In genomic region chr1:183195146-183195571, GRCh38 we compare ENCODE assay signal across 8 cellular contexts. TPM values are rescaled to one million over a fixed set of nuclear protein-coding genes. Genes with fewer than 3 reads are reported as not detected.
DNase-seq lines count a peak whose midpoint lies in the region; ATAC-seq and TF ChIP-seq lines count a peak whose summit lies in the region.

No MANE protein-coding gene starts in this region.

- DNase-seq in AG10803 (ENCODE audit: low read depth) (peak; percentile 15), mammary epithelial cell (peak; percentile 80), sciatic nerve (ENCODE audit: low spot score) (no peak), caudate nucleus (lab: John Stamatoyannopoulos, UW) (no peak), NCI-H2029 (lab: John Stamatoyannopoulos, UW) (no peak)
- DNase-seq in stimulated activated CD4-positive, alpha-beta T cell treated with anti-CD3 and anti-CD28 coated beads, Interleukin-15, amount 100 ng/mL, for 24 hours = no peak

- no peak overlapping the region for H2AFZ ChIP-seq in mammary epithelial cell (ENCODE audit: low read depth, low read length)

- H3K27ac ChIP-seq in mammary epithelial cell (ENCODE audit: insufficient read depth, low read depth, low read length) (peak overlapping the region; percentile 68), caudate nucleus (ENCODE audit: low read depth, low read length) (no peak overlapping the region)

- dilution Hi-C loops in mammary epithelial cell (cut with HindIII; ENCODE audit: low sequenced_read_pairs) = no loop called here

- peaks cover 97% of the 10 kb centered on the region for H3K79me2 ChIP-seq in mammary epithelial cell (ENCODE audit: insufficient read depth, low read length)

- peaks cover 14% of the 10 kb centered on the region for H3K36me3 ChIP-seq in mammary epithelial cell (ENCODE audit: insufficient read depth, low read length)

- H3K27me3 ChIP-seq in mammary epithelial cell (ENCODE audit: insufficient read depth, low read length) = no peaks in the 10 kb centered on the region

- peak overlapping the region; percentile 26 for H3K9ac ChIP-seq in mammary epithelial cell (ENCODE audit: insufficient read depth, low read length)

- H3K4me1 ChIP-seq in mammary epithelial cell (ENCODE audit: insufficient read depth, low read length) = peaks cover 65% of the 10 kb centered on the region

- no peak overlapping the region for H3K4me3 ChIP-seq in AG10803 (ENCODE audit: low read length)
- no peak overlapping the region for H3K4me3 ChIP-seq in mammary epithelial cell (replicated peaks in 1 of 3; ENCODE audit: insufficient read depth in 1 of 3, low read depth in 2 of 3, low read length in 3 of 3)

- peak; percentile 65 for ATAC-seq in GM19452 (IDR thresholded peaks at IDR 0.05; ENCODE audit: unreplicated experiment)
- peak; percentile 47 for ATAC-seq in HG03342 (IDR thresholded peaks at IDR 0.05; ENCODE audit: unreplicated experiment)
- no peak for ATAC-seq in sciatic nerve

- intact Hi-C loops in mammary epithelial cell (cut with micrococcal nuclease) = loop anchor here (5.0 kb wide), 1 partner anchor 87 kb away; no protein-coding TSS in a partner anchor
- intact Hi-C loops in sciatic nerve (cut with DNase I) = no loop called here

- CTCF ChIA-PET in mammary epithelial cell (lab: Charles Lee; ENCODE audit: low non-redundant PET) = no interaction called here

- in situ Hi-C loops in mammary epithelial cell (cut with MboI; ENCODE audit: low sequenced_read_pairs in 2 of 2) = no loop called here

- 20% methylated on average over 3 of the region's 3 CpGs for WGBS in mammary epithelial cell (ENCODE audit: low coverage, missing lambda C conversion rate)

- TF ChIP-seq CTCF in AG10803 (conservative IDR thresholded peaks at IDR 0.05; ENCODE audit: low read length) (no peak), mammary epithelial cell (conservative IDR thresholded peaks at IDR 0.05 in 1 of 2, IDR thresholded peaks at IDR 0.05 in 1 of 2; ENCODE audit: extremely low read depth in 1 of 2, insufficient read depth in 1 of 2, low read depth in 1 of 2, low read length in 2 of 2) (no peak)

- no peak overlapping the region for H3K4me2 ChIP-seq in mammary epithelial cell (ENCODE audit: insufficient read depth, low read depth, low read length)

- H4K20me1 ChIP-seq in mammary epithelial cell (ENCODE audit: insufficient read depth, low read length) = peaks cover 6% of the 10 kb centered on the region

- H3K9me3 ChIP-seq in mammary epithelial cell (replicated peaks; ENCODE audit: insufficient read depth, low read length) = no peaks in the 10 kb centered on the region

- no TSS peak for BruUV-seq in mammary epithelial cell (replicated peaks; lab: Mats Ljungman, UMichigan)

RNA-seq across cellular contexts. Expression of gene LAMC2, which starts 9.1 kb away (rescaled TPM):
- total RNA-seq in mammary epithelial cell (1,000 to 10,000 TPM; 1,201 to 2,277 TPM), sciatic nerve (3.4 TPM)
- 1,668 TPM for polyA plus RNA-seq in mammary epithelial cell
- polyA minus RNA-seq in mammary epithelial cell = 2,109 TPM

Comparison
In these comparisons a context has a peak if more than half of its experiments do, and no peak if none do; other contexts are left out.
1. DNase-seq: peak in AG10803 (single experiment) and mammary epithelial cell (single experiment); none in sciatic nerve (single experiment), stimulated activated CD4-positive, alpha-beta T cell treated with anti-CD3 and anti-CD28 coated beads, Interleukin-15, amount 100 ng/mL, for 24 hours (single experiment), caudate nucleus (0 of 61) and NCI-H2029 (single experiment).
2. RNA of gene LAMC2, which starts 9.1 kb away (total RNA-seq): 1,201 to 2,277 TPM in mammary epithelial cell; 3.4 TPM in sciatic nerve (single experiment); every median in the first group is over 100 times any median in the second.